Comparison of ENCODE assay signal across 1 cellular context in genomic region chr17:31433091-31433790, GRCh38.
TF ChIP-seq lines count a peak whose summit lies in the region.

No MANE protein-coding gene starts in this region.

TF ChIP-seq in GM12878, 131 proteins besides CTCF, POLR2A, EP300 and RAD21:
- TF ChIP-seq SUZ12 (IDR thresholded peaks at IDR 0.05; ENCODE audit: unreplicated experiment) (no peak), CEBPB (IDR thresholded peaks at IDR 0.05; ENCODE audit: borderline replicate concordance in 1 of 2, low read depth in 2 of 2, low read length in 2 of 2) (no peak), HDAC2 (IDR thresholded peaks at IDR 0.05) (no peak), IRF4 (IDR thresholded peaks at IDR 0.05; ENCODE audit: low read depth, low read length) (no peak), E2F8 (IDR thresholded peaks at IDR 0.05; ENCODE audit: low read depth, partially characterized antibody) (no peak), KDM1A (IDR thresholded peaks at IDR 0.05; ENCODE audit: borderline replicate concordance) (no peak), ESRRA (IDR thresholded peaks at IDR 0.05; ENCODE audit: low read length) (no peak), IRF3 (IDR thresholded peaks at IDR 0.05) (no peak)
